In the genomic region with DNA sequence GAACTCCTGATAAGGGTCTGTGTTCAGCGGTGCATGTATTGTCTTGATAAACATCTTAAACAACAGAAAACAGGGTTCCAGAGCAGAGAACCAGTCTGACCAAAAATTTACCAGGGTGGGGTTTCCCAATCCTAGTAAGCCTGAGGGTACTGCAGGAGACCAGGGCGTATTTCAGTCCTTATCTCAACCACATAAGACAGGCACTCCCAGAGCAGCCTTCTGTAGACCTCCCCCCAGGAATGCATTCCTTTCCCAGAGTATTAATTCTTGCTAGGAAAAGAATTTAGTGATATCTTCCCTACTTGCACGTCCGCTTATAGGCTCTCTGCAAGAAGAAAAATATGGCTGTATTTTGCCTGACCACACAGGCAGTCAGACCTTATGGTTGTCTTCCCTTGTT, we compare ENCODE assay signal across 13 cellular contexts. TPM values are rescaled to one million over a fixed set of nuclear protein-coding genes. Genes with fewer than 3 reads are reported as not detected.
A peak's percentile ranks its signal among the peaks of the same experiment; 100 is the strongest.
DNase-seq lines count a peak whose midpoint lies in the region; ATAC-seq, FAIRE-seq and TF ChIP-seq lines count a peak whose summit lies in the region.
"Not testable (repeated sequence)": the region's sequence is repeated elsewhere in the genome, so short reads cannot be mapped to it uniquely, and the experiment has no call there.
"Had no signal": no experiment of that assay in that cellular context is flagged by ENCODE, and none has a peak within 500 bp of the region (broad histone marks: within the 10 kb centered on the region; RNA-seq: fewer than 3 reads in every experiment).

No MANE protein-coding gene starts in this region.

- ATAC-seq in activated B cell treated with CpG ODN at 0.5 μM for 24 hours (ENCODE audit: low read depth); GM12878: not testable (repeated sequence)

- DNase-seq in CD14-positive monocyte (ENCODE audit: low spot score); HL-60 (ENCODE audit: low read depth in 1 of 2, low spot score in 1 of 2); OCI-LY7 (ENCODE audit: low spot score); activated B cell treated with CpG ODN at 0.5 μM for 24 hours; GM12878 (ENCODE audit: low read depth, low spot score): not testable (repeated sequence)
- peak; percentile 26 to 42 for DNase-seq in erythroblast (lab: John Stamatoyannopoulos, UW)
- DNase-seq in trophoblast cell, result peak; percentile 87 to 96

- H3K36me3 Mint-ChIP-seq in CD14-positive monocyte (peaks cover 30 to 73% of the 10 kb centered on the region in 2 donors), activated B cell treated with CpG ODN at 0.5 μM for 24 hours (ENCODE audit: low read depth) (peaks cover 29% of the 10 kb centered on the region)

- not testable (repeated sequence) for H3K23ac ChIP-seq in trophoblast cell (ENCODE audit: low read length)

- not testable (repeated sequence) for TF ChIP-seq RAD21 in GM12878 (IDR thresholded peaks at IDR 0.05; ENCODE audit: insufficient read depth, low read depth, low read length)

- not testable (repeated sequence) for H2AFZ ChIP-seq in OCI-LY7 (ENCODE audit: low read length); GM12878 (ENCODE audit: control insufficient read depth, low read depth, low read length); trophoblast cell (ENCODE audit: insufficient read depth, low read length, poor library complexity)

- CTCF ChIA-PET in OCI-LY7 (lab: Charles Lee; ENCODE audit: unreplicated experiment); activated B cell treated with CpG ODN at 0.5 μM for 24 hours (lab: Charles Lee); GM12878 (lab: Yijun Ruan, JAX): not testable (repeated sequence)

- 98% methylated on average over 4 of the region's 4 CpGs for WGBS in GM12878 (ENCODE audit: insufficient coverage, insufficient replicate concordance, low lambda C conversion rate, missing lambda C conversion rate)
- no CpG with 5 or more reads among the region's 4 CpGs for WGBS in trophoblast cell (ENCODE audit: extremely low coverage, insufficient coverage, insufficient read length)

- not testable (repeated sequence) for H3K4me2 ChIP-seq in OCI-LY7 (ENCODE audit: low read length); GM12878 (ENCODE audit: control insufficient read depth, insufficient read depth); trophoblast cell (ENCODE audit: low read length)

- H3K9me3 Mint-ChIP-seq in CD14-positive monocyte, result peaks cover 4 to 16% (median 9%) of the 10 kb centered on the region in 7 donors
- H3K9me3 Mint-ChIP-seq in activated B cell treated with CpG ODN at 0.5 μM for 24 hours, result not testable (repeated sequence)

- not testable (repeated sequence) for TF ChIP-seq CTCF in CD14-positive monocyte (IDR thresholded peaks at IDR 0.05); HL-60 (IDR thresholded peaks at IDR 0.05; ENCODE audit: insufficient read depth, low read length); OCI-LY7 (conservative IDR thresholded peaks at IDR 0.05; ENCODE audit: low read length); activated B cell treated with CpG ODN at 0.5 μM for 24 hours (IDR thresholded peaks at IDR 0.05); GM12878 (IDR thresholded peaks at IDR 0.05 in 2 of 3, conservative IDR thresholded peaks at IDR 0.05 in 1 of 3; ENCODE audit: control insufficient read depth in 2 of 3, extremely low read depth in 1 of 3, insufficient read depth in 1 of 3, low read depth in 3 of 3, low read length in 3 of 3)

- not testable (repeated sequence) for H3K79me1 ChIP-seq in trophoblast cell (ENCODE audit: low read length)

- H4K91ac ChIP-seq in trophoblast cell (ENCODE audit: low read depth, low read length), result not testable (repeated sequence)

- not testable (repeated sequence) for H3K9me2 ChIP-seq in OCI-LY7 (ENCODE audit: insufficient read depth, low read length)

- not testable (repeated sequence) for H3K4me1 ChIP-seq in OCI-LY7 (ENCODE audit: insufficient read depth, low read length, poor library complexity, severe bottlenecking); GM12878 (ENCODE audit: control insufficient read depth, insufficient read depth, low read length); trophoblast cell (ENCODE audit: control insufficient read depth in 1 of 2, insufficient read depth in 2 of 2, low read length in 2 of 2)

- not testable (repeated sequence) for H3K4ac ChIP-seq in trophoblast cell (ENCODE audit: low read depth, low read length)

- H4K8ac ChIP-seq in trophoblast cell (ENCODE audit: low read depth, low read length), result not testable (repeated sequence)

- not testable (repeated sequence) for H3K9ac ChIP-seq in GM12878 (ENCODE audit: control insufficient read depth, insufficient read depth, low read length); trophoblast cell (ENCODE audit: low read length)

- BruUV-seq in OCI-LY7 (replicated peaks; lab: Mats Ljungman, UMichigan) (TSS peak; percentile 40), GM12878 (replicated peaks; lab: Mats Ljungman, UMichigan) (TSS peak; percentile 37)

- peak overlapping the region; percentile 13; the same call in 1 of the 2 replicates for H3K27ac ChIP-seq in HL-60 (replicated peaks)
- not testable (repeated sequence) for H3K27ac ChIP-seq in OCI-LY7 (ENCODE audit: low read depth, low read length, poor library complexity, severe bottlenecking); GM12878 (ENCODE audit: control insufficient read depth, insufficient read depth); trophoblast cell (ENCODE audit: low read depth, low read length)

- H3K79me2 ChIP-seq in OCI-LY7 (ENCODE audit: insufficient read depth, low read depth, low read length) (peaks cover 27% of the 10 kb centered on the region), GM12878 (ENCODE audit: control insufficient read depth, insufficient read depth, low read length) (peaks cover 23% of the 10 kb centered on the region)
- H3K79me2 ChIP-seq in trophoblast cell (ENCODE audit: control insufficient read depth, insufficient read depth, low read length, poor library complexity), result not testable (repeated sequence)

- not testable (repeated sequence) for H3K4me3 ChIP-seq in HL-60 (replicated peaks; ENCODE audit: insufficient read depth, low read length); OCI-LY7 (ENCODE audit: low read depth, low read length, poor library complexity, severe bottlenecking); GM12878; trophoblast cell (ENCODE audit: low read depth, low read length)

- H4K20me1 ChIP-seq in OCI-LY7 (ENCODE audit: insufficient read depth, low read length); GM12878 (ENCODE audit: control insufficient read depth, insufficient read depth): not testable (repeated sequence)

- H2BK120ac ChIP-seq in trophoblast cell (ENCODE audit: insufficient read depth, low read length, poor library complexity), result not testable (repeated sequence)

- not testable (repeated sequence) for H3K18ac ChIP-seq in trophoblast cell (ENCODE audit: low read length)

- H2AK5ac ChIP-seq in trophoblast cell (ENCODE audit: low read length), result not testable (repeated sequence)

- FAIRE-seq in GM12878 (lab: Jason Lieb, UNC), result not testable (repeated sequence)

- H3K9me3 ChIP-seq in OCI-LY7 (ENCODE audit: low read length), result peaks cover 16% of the 10 kb centered on the region; the same call in 1 of the 2 replicates
- not testable (repeated sequence) for H3K9me3 ChIP-seq in GM12878 (replicated peaks; ENCODE audit: control insufficient read depth, insufficient read depth, low read length); trophoblast cell (ENCODE audit: insufficient read depth, low read depth, low read length)

- RAD21 ChIA-PET in GM12878 (lab: Charles Lee; ENCODE audit: unreplicated experiment), result not testable (repeated sequence)

- POLR2A ChIA-PET in OCI-LY7 (lab: Charles Lee); activated B cell treated with CpG ODN at 0.5 μM for 24 hours (lab: Charles Lee); GM12878 (lab: Charles Lee): not testable (repeated sequence)

- not testable (repeated sequence) for H4K12ac ChIP-seq in trophoblast cell (ENCODE audit: low read depth, low read length)

- H3K27ac Mint-ChIP-seq in CD14-positive monocyte (peak overlapping the region in 5 of 7 donors; percentile 40 to 89 (median 64)), activated B cell treated with CpG ODN at 0.5 μM for 24 hours (peak overlapping the region; percentile 56)

- not testable (repeated sequence) for H3K14ac ChIP-seq in trophoblast cell (ENCODE audit: low read length)

- not testable (repeated sequence) for H3K4me3 Mint-ChIP-seq in CD14-positive monocyte, activated B cell treated with CpG ODN at 0.5 μM for 24 hours

- not testable (repeated sequence) for TF ChIP-seq POLR2A in GM12878 (IDR thresholded peaks at IDR 0.05; ENCODE audit: low read depth, low read length); erythroblast (IDR thresholded peaks at IDR 0.05; ENCODE audit: low read length)

- H3K4me1 Mint-ChIP-seq in CD14-positive monocyte, result peaks cover 27% of the 10 kb centered on the region
- peaks cover 34% of the 10 kb centered on the region for H3K4me1 Mint-ChIP-seq in activated B cell treated with CpG ODN at 0.5 μM for 24 hours

- not testable (repeated sequence) for TF ChIP-seq EP300 in GM12878 (IDR thresholded peaks at IDR 0.05; ENCODE audit: borderline replicate concordance in 1 of 2, control insufficient read depth in 1 of 2, low read depth in 2 of 2, low read length in 2 of 2)

- in situ Hi-C loops in GM12878 (cut with MboI), result not testable (repeated sequence)

- H3K36me3 ChIP-seq in OCI-LY7 (ENCODE audit: insufficient read depth, low read length) (peaks cover 49% of the 10 kb centered on the region), trophoblast cell (ENCODE audit: control insufficient read depth in 1 of 2, insufficient read depth in 2 of 2, low read length in 2 of 2) (peaks cover 20 to 28% of the 10 kb centered on the region in 2 experiments)
- not testable (repeated sequence) for H3K36me3 ChIP-seq in GM12878 (ENCODE audit: control insufficient read depth in 2 of 2, insufficient read depth in 2 of 2, low read length in 1 of 2)

- not testable (repeated sequence) for H3K27me3 Mint-ChIP-seq in CD14-positive monocyte (ENCODE audit: low read depth in 3 of 3); activated B cell treated with CpG ODN at 0.5 μM for 24 hours

- H2BK5ac ChIP-seq in trophoblast cell (ENCODE audit: low read depth, low read length, poor library complexity), result not testable (repeated sequence)

- intact Hi-C loops in CD14-positive monocyte (cut with micrococcal nuclease); OCI-LY7 (cut with micrococcal nuclease; ENCODE audit: unreplicated experiment); activated B cell treated with CpG ODN at 0.5 μM for 24 hours (cut with micrococcal nuclease); GM12878 (cut with micrococcal nuclease; ENCODE audit: unreplicated experiment): not testable (repeated sequence)

- not testable (repeated sequence) for H2BK12ac ChIP-seq in trophoblast cell (ENCODE audit: low read length)

- H3K27me3 ChIP-seq in HL-60 (ENCODE audit: insufficient read depth, poor library complexity, severe bottlenecking); GM12878 (replicated peaks in 1 of 2; ENCODE audit: control insufficient read depth in 2 of 2, insufficient read depth in 2 of 2, low read length in 1 of 2); trophoblast cell (ENCODE audit: insufficient read depth, low read length): not testable (repeated sequence)

- SMC1A ChIA-PET in GM12878 (lab: Charles Lee; ENCODE audit: uncharacterized antibody, unreplicated experiment), result not testable (repeated sequence)

RNA-seq across cellular contexts. Expression of a gene that starts 21.6 kb away (rescaled TPM):
- 1 to 10 TPM; 5.9 to 7.4 TPM for polyA plus RNA-seq in CD14-positive monocyte
- total RNA-seq in OCI-LY7 (2014; rRNA removed; shearing (Covaris generic)), result 23.5 and 27.7 TPM in 2 replicates
- total RNA-seq in OCI-LY7 (2022), result 24.1 and 27.5 TPM in 2 replicates
- total RNA-seq in activated B cell treated with CpG ODN at 0.5 μM for 24 hours, result 27.5 and 28.6 TPM in 2 replicates
- 32.0 and 39.1 TPM in 2 replicates for total RNA-seq in GM12878 (2013; cell fraction: nucleolus; rRNA removed)
- 33.7 and 36.0 TPM in 2 replicates for total RNA-seq in GM12878 (2014; rRNA removed)
- total RNA-seq in GM12878 (2014; rRNA removed; fragmentation: Illumina TruSeq; extraction: Trizol), result 16.9 and 17.9 TPM in 2 replicates
- 34.6 and 36.8 TPM in 2 replicates for total RNA-seq in GM12878 (2021)
- polyA plus RNA-seq in GM12878 (2011; ENCODE audit: low read depth), result 10.2 TPM
- 13.2 and 20.6 TPM in 2 replicates for polyA plus RNA-seq in GM12878 (2011; rRNA removed)
- polyA plus RNA-seq in GM12878 (2011; cell fraction: cytosol; rRNA removed), result 29.7 and 34.3 TPM in 2 replicates
- polyA plus RNA-seq in GM12878 (2011; cell fraction: nucleus; rRNA removed), result 34.3 and 39.2 TPM in 2 replicates
- 20.7 and 21.7 TPM in 2 replicates for polyA plus RNA-seq in GM12878 (2012)
- 6.1 and 16.0 TPM in 2 replicates for polyA plus RNA-seq in GM12878 (2014; fragmentation: Illumina TruSeq; extraction: Trizol)
- polyA plus RNA-seq in GM12878 (2014; fragmentation: Nextera tagmentation; extraction: Ambion mirVana), result 1 to 10 TPM in 1 of 2 experiments, under 1 TPM in 1; 0.69 to 1.6 TPM
- polyA plus RNA-seq in GM12878 (2014; rRNA removed), result 27.8 and 31.8 TPM in 2 replicates
- 10 to 100 TPM; 11.7 to 16.0 TPM for polyA plus RNA-seq in GM12878 (2016; fragmentation: Nextera tagmentation; extraction: Ambion mirVana)
- polyA minus RNA-seq in GM12878 (2011; rRNA and poly(A)+ RNA removed), result 22.3 and 37.0 TPM in 2 replicates
- 13.5 and 16.1 TPM in 2 replicates for polyA minus RNA-seq in GM12878 (2011; cell fraction: cytosol; rRNA and poly(A)+ RNA removed)
- 7.3 and 14.4 TPM in 2 replicates for polyA minus RNA-seq in GM12878 (2011; cell fraction: nucleus; rRNA and poly(A)+ RNA removed)
- polyA plus RNA-seq in trophoblast cell (2013), result 24.9 and 25.0 TPM in 2 replicates

RNA-seq across cellular contexts. Expression of a gene that starts 39.7 kb away (rescaled TPM):
- 10 to 100 TPM; 10.9 to 14.5 TPM for polyA plus RNA-seq in CD14-positive monocyte
- 19.8 and 25.6 TPM in 2 replicates for total RNA-seq in OCI-LY7 (2014; rRNA removed; shearing (Covaris generic))
- 42.6 and 43.0 TPM in 2 replicates for total RNA-seq in OCI-LY7 (2022)
- 43.6 and 49.7 TPM in 2 replicates for total RNA-seq in activated B cell treated with CpG ODN at 0.5 μM for 24 hours
- total RNA-seq in GM12878 (2013; cell fraction: nucleolus; rRNA removed), result 58.9 and 62.6 TPM in 2 replicates
- total RNA-seq in GM12878 (2014; rRNA removed), result 17.5 and 23.6 TPM in 2 replicates
- 11.0 and 13.2 TPM in 2 replicates for total RNA-seq in GM12878 (2014; rRNA removed; fragmentation: Illumina TruSeq; extraction: Trizol)
- total RNA-seq in GM12878 (2021), result 30.0 and 36.3 TPM in 2 replicates
- polyA plus RNA-seq in GM12878 (2011; ENCODE audit: low read depth), result 10.2 TPM
- polyA plus RNA-seq in GM12878 (2011; rRNA removed), result 10.9 and 26.0 TPM in 2 replicates
- polyA plus RNA-seq in GM12878 (2011; cell fraction: cytosol; rRNA removed), result 34.7 and 54.2 TPM in 2 replicates
- 190 and 213 TPM in 2 replicates for polyA plus RNA-seq in GM12878 (2011; cell fraction: nucleus; rRNA removed)
- polyA plus RNA-seq in GM12878 (2012), result 22.7 and 27.4 TPM in 2 replicates
- polyA plus RNA-seq in GM12878 (2014; fragmentation: Illumina TruSeq; extraction: Trizol), result 5.6 and 13.4 TPM in 2 replicates
- 1 to 10 TPM; 2.4 to 7.9 TPM for polyA plus RNA-seq in GM12878 (2014; fragmentation: Nextera tagmentation; extraction: Ambion mirVana)
- polyA plus RNA-seq in GM12878 (2014; rRNA removed), result 34.4 and 42.5 TPM in 2 replicates
- polyA plus RNA-seq in GM12878 (2016; fragmentation: Nextera tagmentation; extraction: Ambion mirVana), result 10 to 100 TPM; 27.9 to 30.8 TPM
- 21.1 and 31.2 TPM in 2 replicates for polyA minus RNA-seq in GM12878 (2011; rRNA and poly(A)+ RNA removed)
- polyA minus RNA-seq in GM12878 (2011; cell fraction: cytosol; rRNA and poly(A)+ RNA removed), result 9.9 and 11.3 TPM in 2 replicates
- 26.1 and 40.2 TPM in 2 replicates for polyA minus RNA-seq in GM12878 (2011; cell fraction: nucleus; rRNA and poly(A)+ RNA removed)
- 28.2 and 30.1 TPM in 2 replicates for polyA plus RNA-seq in trophoblast cell (2013)

RNA-seq across cellular contexts. Expression of a gene that starts 51.5 kb away (rescaled TPM):
- polyA plus RNA-seq in CD14-positive monocyte (100 to 1,000 TPM; 144 to 167 TPM), GM12878 (2011; rRNA removed) (46.5 and 53.8 TPM in 2 replicates), GM12878 (2014; fragmentation: Illumina TruSeq; extraction: Trizol) (39.2 and 50.2 TPM in 2 replicates), GM12878 (2014; fragmentation: Nextera tagmentation; extraction: Ambion mirVana) (1 to 10 TPM; 1.6 to 4.1 TPM), GM12878 (2014; rRNA removed) (46.5 and 50.8 TPM in 2 replicates), GM12878 (2016; fragmentation: Nextera tagmentation; extraction: Ambion mirVana) (10 to 100 TPM; 68.1 to 71.0 TPM)
- 27.2 and 28.6 TPM in 2 replicates for total RNA-seq in OCI-LY7 (2014; rRNA removed; shearing (Covaris generic))
- total RNA-seq in OCI-LY7 (2022) (47.0 and 51.0 TPM in 2 replicates), activated B cell treated with CpG ODN at 0.5 μM for 24 hours (36.7 and 38.8 TPM in 2 replicates), GM12878 (2014; rRNA removed) (28.4 and 30.4 TPM in 2 replicates), GM12878 (2014; rRNA removed; fragmentation: Illumina TruSeq; extraction: Trizol) (37.3 and 38.4 TPM in 2 replicates), GM12878 (2021) (43.4 and 46.2 TPM in 2 replicates)
- 29.9 and 30.8 TPM in 2 replicates for total RNA-seq in GM12878 (2013; cell fraction: nucleolus; rRNA removed)
- 27.6 TPM for polyA plus RNA-seq in GM12878 (2011; ENCODE audit: low read depth)
- 54.9 and 65.7 TPM in 2 replicates for polyA plus RNA-seq in GM12878 (2011; cell fraction: cytosol; rRNA removed)
- 53.8 and 63.9 TPM in 2 replicates for polyA plus RNA-seq in GM12878 (2011; cell fraction: nucleus; rRNA removed)
- polyA plus RNA-seq in GM12878 (2012), result 38.7 and 41.1 TPM in 2 replicates
- polyA minus RNA-seq in GM12878 (2011; rRNA and poly(A)+ RNA removed), result 26.4 and 36.3 TPM in 2 replicates
- polyA minus RNA-seq in GM12878 (2011; cell fraction: cytosol; rRNA and poly(A)+ RNA removed), result 51.5 and 53.3 TPM in 2 replicates
- 9.1 and 18.6 TPM in 2 replicates for polyA minus RNA-seq in GM12878 (2011; cell fraction: nucleus; rRNA and poly(A)+ RNA removed)
- polyA plus RNA-seq in trophoblast cell (2013), result 67.0 and 68.3 TPM in 2 replicates

RNA-seq across cellular contexts. Expression of a gene that starts 53.2 kb away (rescaled TPM):
- polyA plus RNA-seq in CD14-positive monocyte (under 1 TPM in 1 of 2 donors, not detected in 1; 0.10 TPM), GM12878 (2011; rRNA removed) (1.8 and 2.8 TPM in 2 replicates), GM12878 (2014; fragmentation: Illumina TruSeq; extraction: Trizol) (2.0 and 5.1 TPM in 2 replicates), GM12878 (2014; fragmentation: Nextera tagmentation; extraction: Ambion mirVana) (under 1 TPM; 0.06 to 0.09 TPM), GM12878 (2014; rRNA removed) (12.2 and 15.2 TPM in 2 replicates), GM12878 (2016; fragmentation: Nextera tagmentation; extraction: Ambion mirVana) (1 to 10 TPM; 1.1 to 1.6 TPM)
- 5.6 and 7.2 TPM in 2 replicates for total RNA-seq in OCI-LY7 (2014; rRNA removed; shearing (Covaris generic))
- total RNA-seq in OCI-LY7 (2022) (13.6 and 14.3 TPM in 2 replicates), activated B cell treated with CpG ODN at 0.5 μM for 24 hours (10.2 and 12.0 TPM in 2 replicates), GM12878 (2014; rRNA removed) (11.2 and 12.1 TPM in 2 replicates), GM12878 (2014; rRNA removed; fragmentation: Illumina TruSeq; extraction: Trizol) (5.2 and 5.6 TPM in 2 replicates), GM12878 (2021) (21.2 and 23.9 TPM in 2 replicates)
- 16.9 and 19.5 TPM in 2 replicates for total RNA-seq in GM12878 (2013; cell fraction: nucleolus; rRNA removed)
- polyA plus RNA-seq in GM12878 (2011; ENCODE audit: low read depth), result 4.3 TPM
- 4.7 and 6.6 TPM in 2 replicates for polyA plus RNA-seq in GM12878 (2011; cell fraction: cytosol; rRNA removed)
- 39.6 and 50.7 TPM in 2 replicates for polyA plus RNA-seq in GM12878 (2011; cell fraction: nucleus; rRNA removed)
- 11.0 and 14.2 TPM in 2 replicates for polyA plus RNA-seq in GM12878 (2012)
- 1.8 and 4.2 TPM in 2 replicates for polyA minus RNA-seq in GM12878 (2011; rRNA and poly(A)+ RNA removed)
- polyA minus RNA-seq in GM12878 (2011; cell fraction: cytosol; rRNA and poly(A)+ RNA removed), result 2.4 and 2.7 TPM in 2 replicates
- 4.0 and 6.9 TPM in 2 replicates for polyA minus RNA-seq in GM12878 (2011; cell fraction: nucleus; rRNA and poly(A)+ RNA removed)
- polyA plus RNA-seq in trophoblast cell (2013), result 7.5 and 7.8 TPM in 2 replicates

RNA-seq across cellular contexts. Expression of a gene that starts 55.2 kb away (rescaled TPM):
- polyA plus RNA-seq in CD14-positive monocyte, result not detected
- not detected in 2 replicates for total RNA-seq in OCI-LY7 (2014; rRNA removed; shearing (Covaris generic))
- 0.29 TPM in 1 of 2 replicates, not detected in the other for total RNA-seq in OCI-LY7 (2022)
- not detected in 2 replicates for total RNA-seq in activated B cell treated with CpG ODN at 0.5 μM for 24 hours
- total RNA-seq in GM12878 (2013; cell fraction: nucleolus; rRNA removed), result not detected in 2 replicates
- total RNA-seq in GM12878 (2014; rRNA removed), result not detected in 2 replicates
- not detected in 2 replicates for total RNA-seq in GM12878 (2014; rRNA removed; fragmentation: Illumina TruSeq; extraction: Trizol)
- not detected in 2 replicates for total RNA-seq in GM12878 (2021)
- not detected for polyA plus RNA-seq in GM12878 (2011; ENCODE audit: low read depth)
- polyA plus RNA-seq in GM12878 (2011; rRNA removed), result not detected in 2 replicates
- polyA plus RNA-seq in GM12878 (2011; cell fraction: cytosol; rRNA removed), result not detected in 2 replicates
- not detected in 2 replicates for polyA plus RNA-seq in GM12878 (2011; cell fraction: nucleus; rRNA removed)
- 0.08 TPM in 1 of 2 replicates, not detected in the other for polyA plus RNA-seq in GM12878 (2012)
- not detected in 2 replicates for polyA plus RNA-seq in GM12878 (2014; fragmentation: Illumina TruSeq; extraction: Trizol)
- not detected for polyA plus RNA-seq in GM12878 (2014; fragmentation: Nextera tagmentation; extraction: Ambion mirVana)
- not detected in 2 replicates for polyA plus RNA-seq in GM12878 (2014; rRNA removed)
- polyA plus RNA-seq in GM12878 (2016; fragmentation: Nextera tagmentation; extraction: Ambion mirVana), result under 1 TPM in 1 of 2 experiments, not detected in 1; 0.13 TPM
- not detected in 2 replicates for polyA minus RNA-seq in GM12878 (2011; rRNA and poly(A)+ RNA removed)
- polyA minus RNA-seq in GM12878 (2011; cell fraction: cytosol; rRNA and poly(A)+ RNA removed), result not detected in 2 replicates
- not detected in 2 replicates for polyA minus RNA-seq in GM12878 (2011; cell fraction: nucleus; rRNA and poly(A)+ RNA removed)
- polyA plus RNA-seq in trophoblast cell (2013), result not detected in 2 replicates
- total RNA-seq: CD4-positive, alpha-beta memory T cell; H1; M059J; Right ventricle myocardium superior; SJSA1 had no signal
- polyA plus RNA-seq: AG04450; CD4-positive, alpha-beta memory T cell; H1 had no signal
